Comparison of ENCODE assay signal across 15 cellular contexts in the genomic region with DNA sequence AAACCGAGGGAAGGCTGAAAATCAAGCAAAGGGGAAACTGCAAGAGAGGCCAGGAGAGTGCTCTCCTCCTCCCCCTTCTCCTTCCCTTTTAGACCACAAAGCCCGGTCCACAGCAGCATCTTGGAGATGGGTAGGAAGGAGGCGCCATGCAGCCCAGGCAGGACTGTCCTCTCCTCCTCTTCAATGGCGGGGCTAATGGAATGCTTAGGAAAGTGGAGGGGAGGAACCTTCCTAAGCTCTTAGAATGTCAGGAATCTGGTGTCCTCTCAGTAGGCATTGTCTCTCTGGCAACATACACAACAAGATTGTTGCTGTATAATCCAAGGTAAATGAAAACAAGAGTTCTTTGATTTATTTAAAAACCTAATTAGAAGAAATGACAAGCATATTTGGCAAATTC.
A peak's percentile ranks its signal among the peaks of the same experiment; 100 is the strongest.
DNase-seq lines count a peak whose midpoint lies in the region; ATAC-seq and TF ChIP-seq lines count a peak whose summit lies in the region.
"Had no signal": no experiment of that assay in that cellular context is flagged by ENCODE, and none has a peak within 500 bp of the region (broad histone marks: within the 10 kb centered on the region; RNA-seq: fewer than 3 reads in every experiment).

No MANE protein-coding gene starts in this region.

- POLR2A ChIA-PET in CD4-positive, alpha-beta T cell (lab: Charles Lee): no interaction called here

- no peak overlapping the region for H4K8ac ChIP-seq in neuronal stem cell (ENCODE audit: low read depth, low read length)

- no CpG with 5 or more reads among the region's 4 CpGs for WGBS in neuronal stem cell (ENCODE audit: extremely low coverage in 2 of 2, insufficient read length in 2 of 2, insufficient replicate concordance in 1 of 2), 2 donors

- H3K36me3 ChIP-seq in NT2/D1 (ENCODE audit: insufficient read depth, insufficient read length, low read length): no peaks in the 10 kb centered on the region
- H3K36me3 ChIP-seq in neuronal stem cell (replicated peaks in 1 of 2; ENCODE audit: control insufficient read depth in 2 of 2, insufficient read depth in 2 of 2, low read length in 2 of 2): no peaks in the 10 kb centered on the region

- H3K9me3 ChIP-seq in NT2/D1 (ENCODE audit: insufficient read depth, low read length): no peaks in the 10 kb centered on the region
- no peaks in the 10 kb centered on the region for H3K9me3 ChIP-seq in neuronal stem cell (replicated peaks in 1 of 2; ENCODE audit: control insufficient read depth in 2 of 2, insufficient read depth in 1 of 2, low read depth in 1 of 2, low read length in 2 of 2)
- no peaks in the 10 kb centered on the region for H3K9me3 ChIP-seq in CD4-positive, alpha-beta T cell (ENCODE audit: control insufficient read depth, low read length)

- H3K9ac ChIP-seq in NT2/D1 (ENCODE audit: insufficient read length, low read depth) (no peak overlapping the region), neuronal stem cell (ENCODE audit: low read depth, low read length, poor library complexity) (no peak overlapping the region)

- no peak overlapping the region for H4K91ac ChIP-seq in neuronal stem cell (ENCODE audit: low read depth, low read length, poor library complexity)

- H3K4me2 ChIP-seq in neuronal stem cell (ENCODE audit: insufficient read depth, low read length, poor library complexity, severe bottlenecking): no peak overlapping the region
- H3K4me2 ChIP-seq: PC-9 had no signal

- H2AFZ ChIP-seq in neuronal stem cell (ENCODE audit: low read length): no peak overlapping the region
- H2AFZ ChIP-seq: PC-9 had no signal

- DNase-seq in ELF-1 (ENCODE audit: low read depth, low spot score) (peak; percentile 68), NT2/D1 (ENCODE audit: low read depth, low spot score) (peak; percentile 89), iPS DF 4.7 (ENCODE audit: extremely low read depth, low spot score) (peak; percentile 28), neuronal stem cell (ENCODE audit: low spot score) (peak; percentile 18), NCI-H2227 treated with DMSO at 0.1 percent for 48 hours (lab: John Stamatoyannopoulos, UW) (no peak)
- no peak for DNase-seq in CD4-positive, alpha-beta T cell
- no peak for DNase-seq in stimulated activated naive CD4-positive, alpha-beta T cell (lab: John Stamatoyannopoulos, UW)
- DNase-seq: CD4-positive, CD25-positive, alpha-beta regulatory T cell; KG1; NCI-H1436; NCI-H2029 treated with DMSO at 0.1 percent for 48 hours; NCI-H510A; NCI-H774; PC-9 had no signal

- H3K9me3 Mint-ChIP-seq in CD4-positive, alpha-beta T cell: no peaks in the 10 kb centered on the region
- H3K9me3 Mint-ChIP-seq: CD4-positive, CD25-positive, alpha-beta regulatory T cell had no signal

- H3K36me3 Mint-ChIP-seq in CD4-positive, alpha-beta T cell (ENCODE audit: low read depth): no peaks in the 10 kb centered on the region
- H3K36me3 Mint-ChIP-seq: CD4-positive, CD25-positive, alpha-beta regulatory T cell had no signal

- no peaks in the 10 kb centered on the region for H3K79me1 ChIP-seq in neuronal stem cell (ENCODE audit: low read depth, low read length)

- H2AK5ac ChIP-seq in neuronal stem cell (ENCODE audit: low read depth, low read length): peak overlapping the region; percentile 66

- H2BK120ac ChIP-seq in neuronal stem cell (ENCODE audit: low read depth, low read length): peak overlapping the region; percentile 48

- H3K4me1 Mint-ChIP-seq in CD4-positive, alpha-beta T cell (ENCODE audit: low read depth): no peaks in the 10 kb centered on the region
- H3K4me1 Mint-ChIP-seq: B cell; CD4-positive, CD25-positive, alpha-beta regulatory T cell had no signal

- H3K14ac ChIP-seq in neuronal stem cell (ENCODE audit: low read length): no peak overlapping the region

- H3K27ac ChIP-seq in neuronal stem cell (replicated peaks; ENCODE audit: low read length): peak overlapping the region; percentile 44
- H3K27ac ChIP-seq in CD4-positive, alpha-beta T cell (ENCODE audit: low read depth, low read length): no peak overlapping the region
- H3K27ac ChIP-seq: PC-9 had no signal

- intact Hi-C loops in CD4-positive, alpha-beta T cell (cut with DNase I, micrococcal nuclease): no loop called here

- H3K4me1 ChIP-seq in NT2/D1 (ENCODE audit: insufficient read depth, insufficient read length) (peaks cover 7% of the 10 kb centered on the region), neuronal stem cell (ENCODE audit: control insufficient read depth in 2 of 2, insufficient read depth in 1 of 2, low read depth in 1 of 2, low read length in 2 of 2) (peaks cover 15 to 19% of the 10 kb centered on the region in 2 donors)

- H3K23ac ChIP-seq in neuronal stem cell (ENCODE audit: low read depth, low read length, poor library complexity): peak overlapping the region; percentile 8

- CTCF ChIA-PET in CD4-positive, alpha-beta T cell (lab: Charles Lee): no interaction called here

- no peak overlapping the region for H3K4me3 Mint-ChIP-seq in CD4-positive, alpha-beta T cell
- H3K4me3 Mint-ChIP-seq: B cell; CD4-positive, CD25-positive, alpha-beta regulatory T cell had no signal

- no peak for ATAC-seq in CD4-positive, alpha-beta T cell (ENCODE audit: poor library complexity)

- H2BK12ac ChIP-seq in neuronal stem cell (ENCODE audit: low read length): no peak overlapping the region

- H3K27ac Mint-ChIP-seq in CD4-positive, alpha-beta T cell: no peak overlapping the region
- H3K27ac Mint-ChIP-seq: B cell; CD4-positive, CD25-positive, alpha-beta regulatory T cell had no signal

- TF ChIP-seq CTCF in CD4-positive, alpha-beta T cell (IDR thresholded peaks at IDR 0.05): no peak

- H3K18ac ChIP-seq in neuronal stem cell (ENCODE audit: low read length): peak overlapping the region; percentile 63

- H3K27me3 Mint-ChIP-seq in CD4-positive, alpha-beta T cell: peaks cover 23% of the 10 kb centered on the region

- H3K4me3 ChIP-seq in NT2/D1 (ENCODE audit: insufficient read length, low read depth) (no peak overlapping the region), neuronal stem cell (ENCODE audit: low read length in 2 of 2) (no peak overlapping the region)
- H3K4me3 ChIP-seq: PC-9 had no signal

- H2BK5ac ChIP-seq in neuronal stem cell (ENCODE audit: low read length): peak overlapping the region; percentile 44

- H2BK15ac ChIP-seq in neuronal stem cell (ENCODE audit: low read length): no peak overlapping the region

- H3K27me3 ChIP-seq in NT2/D1 (ENCODE audit: insufficient read depth, insufficient read length) (no peaks in the 10 kb centered on the region), neuronal stem cell (ENCODE audit: control insufficient read depth in 3 of 3, insufficient read depth in 3 of 3, low read depth in 1 of 3, low read length in 3 of 3) (no peaks in the 10 kb centered on the region)
- no peaks in the 10 kb centered on the region for H3K27me3 ChIP-seq in CD4-positive, alpha-beta T cell (ENCODE audit: control insufficient read depth, insufficient read depth, low read length)

- H3K4ac ChIP-seq in neuronal stem cell (ENCODE audit: low read length): peak overlapping the region; percentile 43

Comparison
In these comparisons a context has a peak if more than half of its experiments do, and no peak if none do; other contexts are left out.
1. DNase-seq: peak in ELF-1 (single experiment), NT2/D1 (single experiment), iPS DF 4.7 (single experiment) and neuronal stem cell (single experiment); none in NCI-H2227 treated with DMSO at 0.1 percent for 48 hours (single experiment), CD4-positive, alpha-beta T cell (0 of 10) and stimulated activated naive CD4-positive, alpha-beta T cell (0 of 6).